Comparison of ENCODE assay signal across 20 cellular contexts in genomic region chr3:10748040-10748439, GRCh38.
A peak's percentile ranks its signal among the peaks of the same experiment; 100 is the strongest.
DNase-seq lines count a peak whose midpoint lies in the region; ATAC-seq, FAIRE-seq and TF ChIP-seq lines count a peak whose summit lies in the region.
"Had no signal": no experiment of that assay in that cellular context is flagged by ENCODE, and none has a peak within 500 bp of the region (broad histone marks: within the 10 kb centered on the region; RNA-seq: fewer than 3 reads in every experiment).

No MANE protein-coding gene starts in this region.

- H3K9me1 ChIP-seq in K562 (ENCODE audit: control insufficient read depth, insufficient read depth, low read length): no peaks in the 10 kb centered on the region

- H3K9ac ChIP-seq in HepG2 (ENCODE audit: insufficient read depth, low read depth, low read length): no peak overlapping the region
- no peak overlapping the region for H3K9ac ChIP-seq in K562 (ENCODE audit: insufficient read depth in 1 of 2, low read depth in 2 of 2, low read length in 2 of 2)

- no peak for FAIRE-seq in HepG2 (lab: Jason Lieb, UNC)
- no peak for FAIRE-seq in K562 (lab: Jason Lieb, UNC)
- FAIRE-seq: A204.1 had no signal

- H3K36me3 ChIP-seq in HepG2 (replicated peaks in 1 of 2; ENCODE audit: control insufficient read depth in 1 of 2, insufficient read depth in 2 of 2, low read length in 2 of 2) (no peaks in the 10 kb centered on the region), right lobe of liver (no peaks in the 10 kb centered on the region), K562 (ENCODE audit: control insufficient read depth, insufficient read depth, low read length) (no peaks in the 10 kb centered on the region)
- H3K36me3 ChIP-seq: BE2C had no signal

- no peak for DNase-seq in HepG2 (ENCODE audit: low spot score)
- DNase-seq in right lobe of liver: no peak
- DNase-seq in K562 (ENCODE audit: extremely low read depth in 1 of 4, low spot score in 3 of 4): no peak
- peak; percentile 3 for DNase-seq in mesenteric fat pad (ENCODE audit: low spot score)
- no peak for DNase-seq in GOT3 (lab: John Stamatoyannopoulos, UW)
- DNase-seq: ACHN; BE2C; C1 segment of cervical spinal cord; CD4-positive, CD25-positive, alpha-beta regulatory T cell; CD8-positive, alpha-beta memory T cell; COR-L47; DMS153; DMS79; GDM1; H7; HFFc6 had no signal

- no TSS peak for BruUV-seq in HepG2 (replicated peaks; lab: Mats Ljungman, UMichigan)
- no TSS peak for BruUV-seq in K562 (replicated peaks; lab: Mats Ljungman, UMichigan)

- intact Hi-C loops in HepG2 (cut with micrococcal nuclease; ENCODE audit: unreplicated experiment): no loop called here
- intact Hi-C loops in right lobe of liver (cut with DNase I): no loop called here
- intact Hi-C loops in K562 (cut with micrococcal nuclease): no loop called here

- in situ Hi-C loops in HepG2 (cut with HindIII; ENCODE audit: extremely low pct_ligation_motif_present, low pct_unique_long_range_greater_than_20kb) (no loop called here), K562 (cut with MboI) (loop anchor here (25.0 kb wide), 1 partner anchor 911 kb away; the partner anchor contains the start of gene RPUSD3)

- CTCF ChIA-PET in HepG2 (lab: Yijun Ruan, JAX; ENCODE audit: low intra/inter-chr PET ratio, low total read pairs) (no interaction called here), K562 (lab: Yijun Ruan, JAX; ENCODE audit: low intra/inter-chr PET ratio) (no interaction called here)

- no peak for TF ChIP-seq POLR2A in HepG2 (IDR thresholded peaks at IDR 0.05; ENCODE audit: insufficient read depth in 1 of 2, low read depth in 2 of 2, low read length in 2 of 2)
- no peak for TF ChIP-seq POLR2A in right lobe of liver (IDR thresholded peaks at IDR 0.05)
- TF ChIP-seq POLR2A in K562 (conservative IDR thresholded peaks at IDR 0.05): no peak

- H3K79me2 ChIP-seq in HepG2 (ENCODE audit: insufficient read depth, low read length) (no peaks in the 10 kb centered on the region), K562 (ENCODE audit: control insufficient read depth, insufficient read depth, low read length) (no peaks in the 10 kb centered on the region)

- H3K27me3 ChIP-seq in HepG2 (ENCODE audit: control insufficient read depth in 1 of 2, insufficient read depth in 2 of 2, low read length in 2 of 2) (0 out of 5 replicates have a peak, but pooled peaks cover 0 to 3% of the 10 kb centered on the region in 2 experiments), right lobe of liver (peaks cover 0 to 4% of the 10 kb centered on the region in 2 donors), K562 (ENCODE audit: control insufficient read depth in 2 of 2, insufficient read depth in 2 of 2, low read length in 2 of 2) (no peaks in the 10 kb centered on the region; a peak in 1 of 5 replicates)
- H3K27me3 ChIP-seq: BE2C had no signal

- no peak overlapping the region for H3K4me2 ChIP-seq in HepG2 (ENCODE audit: low read depth, low read length)
- H3K4me2 ChIP-seq in K562 (ENCODE audit: insufficient read depth, low read length): no peak overlapping the region
- H3K4me2 ChIP-seq: GM23338 had no signal

- TF ChIP-seq CTCF in HepG2 (CRISPR knock-in tag; IDR thresholded peaks at IDR 0.05) (no peak), right lobe of liver (IDR thresholded peaks at IDR 0.05) (no peak), K562 (IDR thresholded peaks at IDR 0.05 in 2 of 3, conservative IDR thresholded peaks at IDR 0.05 in 1 of 3; ENCODE audit: insufficient read depth in 2 of 3, low read depth in 1 of 3, low read length in 3 of 3) (no peak)

- H3K27ac ChIP-seq in HepG2 (ENCODE audit: extremely low read length, insufficient read depth, low read length) (no peak overlapping the region), right lobe of liver (no peak overlapping the region), K562 (ENCODE audit: extremely low read depth, low read depth, low read length) (no peak overlapping the region)

- H3K4me1 ChIP-seq in HepG2 (ENCODE audit: insufficient read depth, low read length) (no peaks in the 10 kb centered on the region), right lobe of liver (no peaks in the 10 kb centered on the region), K562 (replicated peaks in 1 of 2; ENCODE audit: control insufficient read depth in 2 of 2, insufficient read depth in 2 of 2, low read length in 2 of 2) (0 out of 5 replicates have a peak, but pooled peaks cover 0 to 3% of the 10 kb centered on the region in 2 experiments)
- H3K4me1 ChIP-seq: BE2C had no signal

- TF ChIP-seq RAD21 in HepG2 (CRISPR knock-in tag; IDR thresholded peaks at IDR 0.05) (no peak), K562 (CRISPR knock-in tag; conservative IDR thresholded peaks at IDR 0.05 in 1 of 2, IDR thresholded peaks at IDR 0.05 in 1 of 2) (no peak)

- WGBS in HepG2 (ENCODE audit: low lambda C conversion rate): 60% methylated on average over 1 of the region's 1 CpG
- 50% methylated on average over 1 of the region's 1 CpG for WGBS in right lobe of liver (ENCODE audit: insufficient coverage, low coverage, low lambda C conversion rate, missing lambda C conversion rate)
- WGBS in K562 (ENCODE audit: insufficient coverage, low coverage, missing lambda C conversion rate): 0% methylated on average over 1 of the region's 1 CpG

- POLR2A ChIA-PET in HepG2 (lab: Yijun Ruan, JAX): no interaction called here
- POLR2A ChIA-PET in K562 (lab: Yijun Ruan, JAX): interaction anchor here (0.5 kb wide), 1 partner anchor 771 kb away, joined by 3 read pairs; no protein-coding TSS in a partner anchor

- no peak overlapping the region for H2AFZ ChIP-seq in HepG2 (ENCODE audit: low read length)
- H2AFZ ChIP-seq in K562 (ENCODE audit: low read depth, low read length): no peak overlapping the region
- H2AFZ ChIP-seq: GM23338 had no signal

- H4K20me1 ChIP-seq in HepG2 (ENCODE audit: insufficient read depth, low read length) (no peaks in the 10 kb centered on the region), K562 (replicated peaks; ENCODE audit: control insufficient read depth, insufficient read depth, low read length) (no peaks in the 10 kb centered on the region)

- TF ChIP-seq EP300 in HepG2 (IDR thresholded peaks at IDR 0.05; ENCODE audit: low read depth in 2 of 2, low read length in 2 of 2): no peak
- no peak for TF ChIP-seq EP300 in HepG2 (CRISPR knock-in tag; IDR thresholded peaks at IDR 0.05; ENCODE audit: borderline replicate concordance)
- no peak for TF ChIP-seq EP300 in K562 (IDR thresholded peaks at IDR 0.05; ENCODE audit: low read length)

- H3K9me3 ChIP-seq in HepG2 (ENCODE audit: low read length) (no peaks in the 10 kb centered on the region), right lobe of liver (no peaks in the 10 kb centered on the region), K562 (replicated peaks; ENCODE audit: control insufficient read depth, insufficient read depth, low read depth, low read length) (no peaks in the 10 kb centered on the region)
- H3K9me3 ChIP-seq: BE2C had no signal

- ATAC-seq in HepG2 (no peak), right lobe of liver (no peak), K562 (no peak), HG03442 (IDR thresholded peaks at IDR 0.05; ENCODE audit: unreplicated experiment) (no peak)
- ATAC-seq: GM23338, HCT116 had no signal

- H3K4me3 ChIP-seq in HepG2 (replicated peaks in 1 of 3; ENCODE audit: insufficient read depth in 1 of 3, low read depth in 2 of 3, low read length in 3 of 3): no peak overlapping the region
- H3K4me3 ChIP-seq in right lobe of liver: no peak overlapping the region
- H3K4me3 ChIP-seq in K562: no peak overlapping the region
- H3K4me3 ChIP-seq: GM23338 had no signal

TF ChIP-seq in K562, 482 proteins besides CTCF, POLR2A, EP300 and RAD21 (continues in another document):
- TF ChIP-seq HDAC2 (IDR thresholded peaks at IDR 0.05): no peak
- TF ChIP-seq ZNF274 (IDR thresholded peaks at IDR 0.05; ENCODE audit: borderline replicate concordance, low read depth, low read length): no peak
